13 cellular contexts compared by ENCODE assay signal in the genomic region with DNA sequence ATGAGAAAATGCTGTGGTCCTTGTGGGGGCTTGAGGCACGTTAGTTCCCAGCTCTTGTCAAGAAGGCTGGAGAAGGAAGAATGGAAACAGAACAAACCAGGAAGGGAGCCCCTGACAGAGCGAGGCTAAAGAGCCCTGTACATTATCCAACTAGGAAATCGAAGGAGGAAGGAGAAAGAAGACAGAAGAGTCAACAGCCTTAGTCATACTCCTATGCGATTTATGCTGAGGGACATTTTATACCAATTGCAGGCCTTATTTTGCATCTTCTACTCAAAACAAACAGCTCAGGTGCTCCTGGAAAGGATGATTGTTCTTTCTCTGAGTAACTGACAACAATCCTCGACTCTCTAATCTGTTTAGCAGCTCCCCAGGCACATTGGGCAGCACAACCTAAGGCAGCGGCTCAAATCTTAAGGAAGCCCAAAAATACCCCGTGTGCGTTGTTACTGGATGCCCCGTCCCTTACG. TPM values are rescaled to one million over a fixed set of nuclear protein-coding genes. Genes with fewer than 3 reads are reported as not detected.
DNase-seq lines count a peak whose midpoint lies in the region; ATAC-seq and TF ChIP-seq lines count a peak whose summit lies in the region.
"Not testable (repeated sequence)": the region's sequence is repeated elsewhere in the genome, so short reads cannot be mapped to it uniquely, and the experiment has no call there.
"Had no signal": no experiment of that assay in that cellular context is flagged by ENCODE, and none has a peak within 500 bp of the region (broad histone marks: within the 10 kb centered on the region; RNA-seq: fewer than 3 reads in every experiment).

No MANE protein-coding gene starts in this region.

- DNase-seq in activated CD4-positive, alpha-beta T cell treated with anti-CD3 and anti-CD28 coated beads, Interleukin-2, amount 10 ng/mL, durations not matched to agents 7 days and 5 days; MCF 10A (ENCODE audit: unreplicated experiment); progenitor cell of endocrine pancreas (ENCODE audit: low spot score, unreplicated experiment): not testable (repeated sequence)

- peak overlapping the region; percentile 94 for H3K27ac Mint-ChIP-seq in activated CD4-positive, alpha-beta T cell treated with anti-CD3 and anti-CD28 coated beads, Interleukin-2, amount 10 ng/mL, durations not matched to agents 7 days and 5 days
- H3K27ac Mint-ChIP-seq in MCF 10A (ENCODE audit: low read depth, unreplicated experiment) (peak overlapping the region; percentile 81), progenitor cell of endocrine pancreas (peak overlapping the region; percentile 82)

- not testable (repeated sequence) for TF ChIP-seq POLR2A in GM18505 (IDR thresholded peaks at IDR 0.05; ENCODE audit: borderline replicate concordance, extremely low read depth, insufficient read depth, insufficient read length)

- peak; percentile 3 for ATAC-seq in GM18505 (IDR thresholded peaks at IDR 0.05; ENCODE audit: unreplicated experiment)
- peak; percentile 36 for ATAC-seq in GM19351 (IDR thresholded peaks at IDR 0.05; ENCODE audit: unreplicated experiment)
- ATAC-seq in GM21723 (IDR thresholded peaks at IDR 0.05; ENCODE audit: unreplicated experiment), result peak; percentile 5
- ATAC-seq in HG02981 (IDR thresholded peaks at IDR 0.05; ENCODE audit: unreplicated experiment), result peak; percentile 14
- ATAC-seq in HG03521 (IDR thresholded peaks at IDR 0.05; ENCODE audit: unreplicated experiment), result peak; percentile 9

- TF ChIP-seq CTCF in MCF 10A (IDR thresholded peaks at IDR 0.05; ENCODE audit: unreplicated experiment); progenitor cell of endocrine pancreas (IDR thresholded peaks at IDR 0.05; ENCODE audit: unreplicated experiment): not testable (repeated sequence)

- peaks cover 31% of the 10 kb centered on the region for H3K4me1 Mint-ChIP-seq in activated CD4-positive, alpha-beta T cell treated with anti-CD3 and anti-CD28 coated beads, Interleukin-2, amount 10 ng/mL, durations not matched to agents 7 days and 5 days
- H3K4me1 Mint-ChIP-seq in MCF 10A (ENCODE audit: insufficient read depth, unreplicated experiment), result peaks cover 29% of the 10 kb centered on the region
- not testable (repeated sequence) for H3K4me1 Mint-ChIP-seq in progenitor cell of endocrine pancreas (ENCODE audit: low read depth)

- CTCF ChIA-PET in activated CD4-positive, alpha-beta T cell treated with anti-CD3 and anti-CD28 coated beads, Interleukin-2, amount 10 ng/mL, durations not matched to agents 7 days and 5 days (lab: Charles Lee), result not testable (repeated sequence)
- CTCF ChIA-PET in MCF 10A (lab: Yijun Ruan, JAX), result interaction anchor here (0.6 to 0.7 kb wide), 2 partner anchors 124 to 518 kb away, joined by 3 read pairs; no protein-coding TSS in a partner anchor

- peak overlapping the region; percentile 65 for H3K4me3 Mint-ChIP-seq in activated CD4-positive, alpha-beta T cell treated with anti-CD3 and anti-CD28 coated beads, Interleukin-2, amount 10 ng/mL, durations not matched to agents 7 days and 5 days
- peak overlapping the region; percentile 52 for H3K4me3 Mint-ChIP-seq in MCF 10A (ENCODE audit: unreplicated experiment)
- H3K4me3 Mint-ChIP-seq in progenitor cell of endocrine pancreas (ENCODE audit: low read depth), result not testable (repeated sequence)

- H3K9me3 Mint-ChIP-seq in activated CD4-positive, alpha-beta T cell treated with anti-CD3 and anti-CD28 coated beads, Interleukin-2, amount 10 ng/mL, durations not matched to agents 7 days and 5 days; MCF 10A (ENCODE audit: unreplicated experiment); progenitor cell of endocrine pancreas (ENCODE audit: low read depth): not testable (repeated sequence)

- TSS peak; percentile 82 for BruUV-seq in MCF 10A (replicated peaks; lab: Mats Ljungman, UMichigan)

- not testable (repeated sequence) for H3K36me3 Mint-ChIP-seq in activated CD4-positive, alpha-beta T cell treated with anti-CD3 and anti-CD28 coated beads, Interleukin-2, amount 10 ng/mL, durations not matched to agents 7 days and 5 days (ENCODE audit: low read depth); MCF 10A (ENCODE audit: insufficient read depth, unreplicated experiment); progenitor cell of endocrine pancreas (ENCODE audit: insufficient read depth)

- intact Hi-C loops in MCF 10A (cut with micrococcal nuclease), result loop anchor here (10.0 kb wide), 2 partner anchors 248 to 488 kb away; no protein-coding TSS in a partner anchor

- H3K27me3 Mint-ChIP-seq in activated CD4-positive, alpha-beta T cell treated with anti-CD3 and anti-CD28 coated beads, Interleukin-2, amount 10 ng/mL, durations not matched to agents 7 days and 5 days; MCF 10A (ENCODE audit: insufficient read depth, unreplicated experiment); progenitor cell of endocrine pancreas: not testable (repeated sequence)

- POLR2A ChIA-PET in activated CD4-positive, alpha-beta T cell treated with anti-CD3 and anti-CD28 coated beads, Interleukin-2, amount 10 ng/mL, durations not matched to agents 7 days and 5 days (lab: Charles Lee), result interaction anchor here (0.6 kb wide), 2 partner anchors 20 to 82 kb away, joined by 3 to 4 read pairs; no protein-coding TSS in a partner anchor
- POLR2A ChIA-PET in MCF 10A (lab: Yijun Ruan, JAX), result interaction anchor here (0.7 to 1.8 kb wide), 4 partner anchors 19 to 93 kb away, joined by 3 to 8 read pairs (median 4); partner anchors contain the start of genes GTF2H1, HPS5 and SAA1

RNA-seq across cellular contexts. Expression of gene SAA2, which starts 1.3 kb away (rescaled TPM):
- total RNA-seq in activated CD4-positive, alpha-beta T cell treated with anti-CD3 and anti-CD28 coated beads, Interleukin-2, amount 10 ng/mL, durations not matched to agents 7 days and 5 days, result under 1 TPM in 1 of 2 experiments, not detected in 1; 0.27 TPM
- total RNA-seq in MCF 10A (2022), result 12.2 and 12.7 TPM in 2 replicates
- total RNA-seq in progenitor cell of endocrine pancreas, result not detected in 2 replicates
- total RNA-seq: IMR-90, SK-MEL-5 had no signal

RNA-seq across cellular contexts. Expression of gene SAA4, which starts 10.6 kb away (rescaled TPM):
- not detected for total RNA-seq in activated CD4-positive, alpha-beta T cell treated with anti-CD3 and anti-CD28 coated beads, Interleukin-2, amount 10 ng/mL, durations not matched to agents 7 days and 5 days
- total RNA-seq in MCF 10A (2022) (not detected in 2 replicates), progenitor cell of endocrine pancreas (not detected in 2 replicates)
- total RNA-seq: Daoy, IMR-90, left ventricle myocardium inferior, SK-MEL-5, testis had no signal

RNA-seq across cellular contexts. Expression of gene SAA1, which starts 18.9 kb away (rescaled TPM):
- not detected for total RNA-seq in activated CD4-positive, alpha-beta T cell treated with anti-CD3 and anti-CD28 coated beads, Interleukin-2, amount 10 ng/mL, durations not matched to agents 7 days and 5 days
- total RNA-seq in MCF 10A (2022), result 45.5 and 55.7 TPM in 2 replicates
- total RNA-seq in progenitor cell of endocrine pancreas, result not detected in 2 replicates
- total RNA-seq: IMR-90, left ventricle myocardium inferior, testis had no signal

Comparison
In these comparisons a context has a peak if more than half of its experiments do, and no peak if none do; other contexts are left out.
1. RNA of gene SAA2, which starts 1.3 kb away (total RNA-seq): 12.2 to 12.7 TPM in MCF 10A; 0.27 TPM in activated CD4-positive, alpha-beta T cell treated with anti-CD3 and anti-CD28 coated beads, Interleukin-2, amount 10 ng/mL, durations not matched to agents 7 days and 5 days and not detected in progenitor cell of endocrine pancreas; every median in the first group is over 10 times any median in the second.
2. RNA of gene SAA1, which starts 18.9 kb away (total RNA-seq): 45.5 to 55.7 TPM in MCF 10A; not detected in activated CD4-positive, alpha-beta T cell treated with anti-CD3 and anti-CD28 coated beads, Interleukin-2, amount 10 ng/mL, durations not matched to agents 7 days and 5 days and not detected in progenitor cell of endocrine pancreas; every median in the first group is over 10 times any median in the second.
3. Peak in every context shown above with its lines, with median percentiles within 50 percentile points of each other: ATAC-seq and H3K27ac Mint-ChIP-seq.